10 cellular contexts compared by ENCODE assay signal in genomic region chr12:127926004-127926403, GRCh38.
A peak's percentile ranks its signal among the peaks of the same experiment; 100 is the strongest.
DNase-seq lines count a peak whose midpoint lies in the region; ATAC-seq and TF ChIP-seq lines count a peak whose summit lies in the region.
"Had no signal": no experiment of that assay in that cellular context is flagged by ENCODE, and none has a peak within 500 bp of the region (broad histone marks: within the 10 kb centered on the region; RNA-seq: fewer than 3 reads in every experiment).

No MANE protein-coding gene starts in this region.

- no peak for TF ChIP-seq POLR2A in tibial nerve (IDR thresholded peaks at IDR 0.05)

- H3K36me3 ChIP-seq in WERI-Rb-1: no peaks in the 10 kb centered on the region
- no peaks in the 10 kb centered on the region for H3K36me3 ChIP-seq in tibial nerve

- WGBS in tibial nerve, 2 donors: 7 to 16% methylated on average over 4 of the region's 4 CpGs

- H3K27ac ChIP-seq in WERI-Rb-1 (no peak overlapping the region), tibial nerve (no peak overlapping the region), coronary artery (no peak overlapping the region)
- H3K27ac ChIP-seq: A549 had no signal

- peak; percentile 26 for DNase-seq in DMS53 (lab: John Stamatoyannopoulos, UW)
- no peak for DNase-seq in DMS53 treated with DMSO at 0.1 percent for 48 hours (lab: John Stamatoyannopoulos, UW; ENCODE audit: unreplicated experiment)
- DNase-seq in WERI-Rb-1: peak; percentile 33
- peak in 41 of 51 donors; percentile 2 to 68 (median 26) for DNase-seq in hypothalamus (lab: John Stamatoyannopoulos, UW)
- DNase-seq in tibial nerve (ENCODE audit: low spot score in 2 of 2): peak in 1 of 2 donors; percentile 26
- no peak for DNase-seq in coronary artery (ENCODE audit: low spot score)
- DNase-seq in T-helper 17 cell: no peak
- DNase-seq: activated CD8-positive, alpha-beta memory T cell treated with anti-CD3 and anti-CD28 coated beads for 24 hours had no signal

- H3K9me3 ChIP-seq in WERI-Rb-1 (ENCODE audit: severe bottlenecking) (no peaks in the 10 kb centered on the region), tibial nerve (no peaks in the 10 kb centered on the region), T-helper 17 cell (ENCODE audit: control insufficient read depth, low read length, poor library complexity, severe bottlenecking) (no peaks in the 10 kb centered on the region)
- H3K9me3 ChIP-seq: A549 had no signal

- no peaks in the 10 kb centered on the region for H3K27me3 ChIP-seq in WERI-Rb-1 (ENCODE audit: insufficient read depth, low read depth, severe bottlenecking)
- H3K27me3 ChIP-seq in tibial nerve: no peaks in the 10 kb centered on the region

- no peak overlapping the region for H3K4me3 Mint-ChIP-seq in T-helper 17 cell

- no peak overlapping the region for H3K27ac Mint-ChIP-seq in T-helper 17 cell

- TF ChIP-seq EP300 in tibial nerve (IDR thresholded peaks at IDR 0.05): no peak

- no peaks in the 10 kb centered on the region for H3K4me1 Mint-ChIP-seq in T-helper 17 cell

- ATAC-seq in T-helper 17 cell (no peak), HG03280 (IDR thresholded peaks at IDR 0.05; ENCODE audit: unreplicated experiment) (no peak)

- H3K4me1 ChIP-seq in tibial nerve: no peaks in the 10 kb centered on the region
- H3K4me1 ChIP-seq: A549 had no signal

- H3K4me3 ChIP-seq in WERI-Rb-1 (ENCODE audit: low read depth, low read length) (no peak overlapping the region), tibial nerve (no peak overlapping the region), coronary artery (no peak overlapping the region)
- H3K4me3 ChIP-seq: A549 had no signal

- no peaks in the 10 kb centered on the region for H3K36me3 Mint-ChIP-seq in T-helper 17 cell (ENCODE audit: low read depth)

- TF ChIP-seq CTCF in WERI-Rb-1 (IDR thresholded peaks at IDR 0.05; ENCODE audit: low read depth, low read length): peak; percentile 62
- peak; percentile 12 to 57 (median 28) for TF ChIP-seq CTCF in tibial nerve (IDR thresholded peaks at IDR 0.05)
- no peak for TF ChIP-seq CTCF in coronary artery (IDR thresholded peaks at IDR 0.05)

- no peaks in the 10 kb centered on the region for H3K27me3 Mint-ChIP-seq in T-helper 17 cell

Comparison
In these comparisons a context has a peak if more than half of its experiments do, and no peak if none do; other contexts are left out.
1. DNase-seq: peak in DMS53 (single experiment), WERI-Rb-1 (single experiment) and hypothalamus (41 of 51); none in DMS53 treated with DMSO at 0.1 percent for 48 hours (single experiment), coronary artery (single experiment) and T-helper 17 cell (0 of 3).